9 cellular contexts compared by ENCODE assay signal in genomic region chr16:28086496-28087139, GRCh38. TPM values are rescaled to one million over a fixed set of nuclear protein-coding genes. Genes with fewer than 3 reads are reported as not detected.
"Had no signal": no experiment of that assay in that cellular context is flagged by ENCODE, and none has a peak within 500 bp of the region (broad histone marks: within the 10 kb centered on the region; RNA-seq: fewer than 3 reads in every experiment).

No MANE protein-coding gene starts in this region.

- H3K36me3 Mint-ChIP-seq: IgD-negative memory B cell had no signal

- H3K27me3 Mint-ChIP-seq: IgD-negative memory B cell had no signal

- H3K9ac ChIP-seq: GM23248 had no signal

- DNase-seq: GM23248, GOT3, H7, KG1 had no signal

- H3K27ac ChIP-seq: GM23248 had no signal

- H3K27ac Mint-ChIP-seq: IgD-negative memory B cell had no signal

- H3K4me1 ChIP-seq: HAP-1 had no signal

- H3K4me3 Mint-ChIP-seq: IgD-negative memory B cell had no signal

- H2AFZ ChIP-seq: GM23248 had no signal

- H3K9me3 ChIP-seq: HAP-1 had no signal

- H3K4me3 ChIP-seq: GM23248, HAP-1 had no signal

- H3K9me3 Mint-ChIP-seq: IgD-negative memory B cell had no signal

- ATAC-seq: HCT116 had no signal

- FAIRE-seq: HTR-8/SVneo had no signal

RNA-seq across cellular contexts. Expression of gene GSG1L, which starts 23.1 kb away (rescaled TPM):
- total RNA-seq: GM23248, H7, HT-29 had no signal
- polyA plus RNA-seq: GM23248, IgD-negative memory B cell had no signal
